Comparison of ENCODE assay signal across 19 cellular contexts in the genomic region with DNA sequence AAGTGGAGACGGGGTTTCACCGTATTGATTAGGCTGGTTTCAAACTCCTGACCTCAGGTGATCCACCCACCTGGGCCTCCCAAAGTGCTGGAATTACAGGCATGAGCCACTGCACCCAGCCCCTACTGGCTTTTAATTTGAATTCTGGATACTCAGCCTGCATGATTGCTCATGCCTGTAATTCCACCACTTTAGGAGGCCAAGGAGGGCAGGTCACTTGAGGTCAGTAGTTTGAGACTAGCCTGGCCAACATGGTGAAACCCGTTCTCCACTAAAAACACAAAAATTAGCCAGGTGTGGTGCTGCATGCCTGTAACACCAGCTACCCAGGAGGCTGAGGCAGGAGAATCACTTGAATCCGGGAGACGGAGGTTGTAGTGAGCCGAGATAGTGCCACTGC. TPM values are rescaled to one million over a fixed set of nuclear protein-coding genes. Genes with fewer than 3 reads are reported as not detected.
"Had no signal": no experiment of that assay in that cellular context is flagged by ENCODE, and none has a peak within 500 bp of the region (broad histone marks: within the 10 kb centered on the region; RNA-seq: fewer than 3 reads in every experiment).

No MANE protein-coding gene starts in this region.

RNA-seq across cellular contexts. Expression of gene TBL1Y, which starts 2.5 kb away (rescaled TPM):
- total RNA-seq: cerebellum, dermis blood vessel endothelial cell, endothelial cell of umbilical vein, esophagus mucosa, glomerular endothelial cell, kidney, left colon, left ventricle myocardium superior, mononuclear cell, mucosa of gallbladder had no signal
- polyA plus RNA-seq: endothelial cell of umbilical vein, heart right ventricle, immature natural killer cell had no signal

RNA-seq across cellular contexts. Expression of gene AMELY, which starts 3.5 kb away (rescaled TPM):
- total RNA-seq: cerebellum, dermis blood vessel endothelial cell, dorsolateral prefrontal cortex, endothelial cell of umbilical vein, esophagus mucosa, esophagus squamous epithelium, gastrocnemius medialis, glomerular endothelial cell, heart right ventricle, kidney, left colon, left lung, left ventricle myocardium superior, lower leg skin, lower lobe of right lung, lung microvascular endothelial cell, mononuclear cell, mucosa of gallbladder had no signal
- polyA plus RNA-seq: endothelial cell of umbilical vein, heart right ventricle, immature natural killer cell had no signal
